11 cellular contexts compared by ENCODE assay signal in genomic region chr3:46380471-46381215, GRCh38. TPM values are rescaled to one million over a fixed set of nuclear protein-coding genes. Genes with fewer than 3 reads are reported as not detected.
DNase-seq lines count a peak whose midpoint lies in the region; ATAC-seq and TF ChIP-seq lines count a peak whose summit lies in the region.
"Had no signal": no experiment of that assay in that cellular context is flagged by ENCODE, and none has a peak within 500 bp of the region (broad histone marks: within the 10 kb centered on the region; RNA-seq: fewer than 3 reads in every experiment).

No MANE protein-coding gene starts in this region.

- no peak for TF ChIP-seq POLR2A in Peyer's patch (IDR thresholded peaks at IDR 0.05)

- H3K27me3 ChIP-seq in Peyer's patch = no peaks in the 10 kb centered on the region
- H3K27me3 ChIP-seq: ascending aorta had no signal

- H3K4me1 Mint-ChIP-seq in T-helper 1 cell treated with Interleukin-12 subunit alpha and Interleukin-12 subunit beta and Interleukin-4 antibody, amounts not matched to agents 30 μg/mL and 1 μg/mL, for 36 hours (ENCODE audit: low read depth) = peaks cover 51% of the 10 kb centered on the region
- peaks cover 7 to 47% (median 31%) of the 10 kb centered on the region in 4 donors for H3K4me1 Mint-ChIP-seq in naive thymus-derived CD8-positive, alpha-beta T cell

- H3K27ac Mint-ChIP-seq in T-helper 1 cell treated with Interleukin-12 subunit alpha and Interleukin-12 subunit beta and Interleukin-4 antibody, amounts not matched to agents 30 μg/mL and 1 μg/mL, for 36 hours = peak overlapping the region; percentile 78
- H3K27ac Mint-ChIP-seq in naive thymus-derived CD8-positive, alpha-beta T cell = peak overlapping the region in 3 of 10 donors; percentile 67 to 76 (median 73)

- H3K9me3 ChIP-seq in Peyer's patch = no peaks in the 10 kb centered on the region
- H3K9me3 ChIP-seq: ascending aorta had no signal

- POLR2A ChIA-PET in naive thymus-derived CD8-positive, alpha-beta T cell (lab: Charles Lee) = no interaction called here

- H3K4me3 ChIP-seq in Peyer's patch = peak overlapping the region in 1 of 4 donors; percentile 7
- H3K4me3 ChIP-seq: ascending aorta had no signal

- no peak for DNase-seq in T-helper 1 cell
- no peak for DNase-seq in Peyer's patch
- peak; percentile 52 for DNase-seq in fibroblast of peridontal ligament (ENCODE audit: extremely low read depth)
- DNase-seq in stimulated activated CD8-positive, alpha-beta memory T cell treated with anti-CD3 and anti-CD28 coated beads, Interleukin-4, amount 100 ng/mL, for 48 hours = peak; percentile 5
- no peak for DNase-seq in NCI-H526 treated with DMSO at 0.1 percent for 48 hours (lab: John Stamatoyannopoulos, UW)
- DNase-seq in naive thymus-derived CD8-positive, alpha-beta T cell = no peak
- DNase-seq in NK-92 (lab: John Stamatoyannopoulos, UW; ENCODE audit: unreplicated experiment) = no peak
- DNase-seq: GF-D8 had no signal

- peak overlapping the region; percentile 72 for H3K4me3 Mint-ChIP-seq in T-helper 1 cell treated with Interleukin-12 subunit alpha and Interleukin-12 subunit beta and Interleukin-4 antibody, amounts not matched to agents 30 μg/mL and 1 μg/mL, for 36 hours
- peak overlapping the region in 2 of 10 donors; percentile 11 to 40 for H3K4me3 Mint-ChIP-seq in naive thymus-derived CD8-positive, alpha-beta T cell

- no peaks in the 10 kb centered on the region for H3K36me3 ChIP-seq in Peyer's patch
- H3K36me3 ChIP-seq: ascending aorta had no signal

- H3K9me3 Mint-ChIP-seq in T-helper 1 cell treated with Interleukin-12 subunit alpha and Interleukin-12 subunit beta and Interleukin-4 antibody, amounts not matched to agents 30 μg/mL and 1 μg/mL, for 36 hours = no peaks in the 10 kb centered on the region
- H3K9me3 Mint-ChIP-seq in naive thymus-derived CD8-positive, alpha-beta T cell = no peaks in the 10 kb centered on the region

- H3K36me3 Mint-ChIP-seq in T-helper 1 cell treated with Interleukin-12 subunit alpha and Interleukin-12 subunit beta and Interleukin-4 antibody, amounts not matched to agents 30 μg/mL and 1 μg/mL, for 36 hours (ENCODE audit: low read depth) = peaks cover 11% of the 10 kb centered on the region
- H3K36me3 Mint-ChIP-seq in naive thymus-derived CD8-positive, alpha-beta T cell = no peaks in the 10 kb centered on the region

- peaks cover 6% of the 10 kb centered on the region for H3K27me3 Mint-ChIP-seq in T-helper 1 cell treated with Interleukin-12 subunit alpha and Interleukin-12 subunit beta and Interleukin-4 antibody, amounts not matched to agents 30 μg/mL and 1 μg/mL, for 36 hours (ENCODE audit: low read depth)
- H3K27me3 Mint-ChIP-seq in naive thymus-derived CD8-positive, alpha-beta T cell = peaks cover 0 to 9% (median 6%) of the 10 kb centered on the region in 5 donors

- no peak for TF ChIP-seq CTCF in Peyer's patch (IDR thresholded peaks at IDR 0.05)

- H3K4me1 ChIP-seq in Peyer's patch = peaks cover 3 to 21% (median 17%) of the 10 kb centered on the region in 4 donors
- H3K4me1 ChIP-seq: ascending aorta had no signal

- peak overlapping the region in 3 of 4 donors; percentile 28 to 62 (median 56) for H3K27ac ChIP-seq in Peyer's patch
- H3K27ac ChIP-seq: ascending aorta had no signal

- no peak for ATAC-seq in naive thymus-derived CD8-positive, alpha-beta T cell

RNA-seq across cellular contexts. Expression of gene CCR5, which starts 9.9 kb away (rescaled TPM):
- total RNA-seq in Peyer's patch = 1 to 10 TPM in 2 of 4 donors, under 1 TPM in 2; 0.66 to 1.7 (median 1.1) TPM
- total RNA-seq in naive thymus-derived CD8-positive, alpha-beta T cell = under 1 TPM; 0.23 to 0.47 TPM
- 1 to 10 TPM in 1 of 3 donors, under 1 TPM in 1, not detected in 1; 0.27 to 4.5 TPM for polyA plus RNA-seq in naive thymus-derived CD8-positive, alpha-beta T cell
- total RNA-seq: ascending aorta had no signal
- polyA plus RNA-seq: AG04450 had no signal

RNA-seq across cellular contexts. Expression of gene CCRL2, which starts 26.4 kb away (rescaled TPM):
- total RNA-seq in Peyer's patch = 10 to 100 TPM in 3 of 4 donors, not detected in 1; 13.5 to 21.2 (median 16.0) TPM
- 1 to 10 TPM; 1.5 to 2.8 TPM for total RNA-seq in naive thymus-derived CD8-positive, alpha-beta T cell
- 1 to 10 TPM in 2 of 3 donors, not detected in 1; 1.1 to 1.2 TPM for polyA plus RNA-seq in naive thymus-derived CD8-positive, alpha-beta T cell
- total RNA-seq: ascending aorta had no signal

RNA-seq across cellular contexts. Expression of gene CCR2, which starts 26.7 kb away (rescaled TPM):
- total RNA-seq in Peyer's patch = 1 to 10 TPM in 1 of 4 donors, under 1 TPM in 2, not detected in 1; 0.70 to 4.1 (median 0.80) TPM
- under 1 TPM in 1 of 2 experiments, not detected in 1; 0.16 TPM for total RNA-seq in naive thymus-derived CD8-positive, alpha-beta T cell
- under 1 TPM in 2 of 3 donors, not detected in 1; 0.42 to 0.56 TPM for polyA plus RNA-seq in naive thymus-derived CD8-positive, alpha-beta T cell
- polyA plus RNA-seq: AG04450 had no signal

Comparison
In these comparisons a context has a peak if more than half of its experiments do, and no peak if none do; other contexts are left out.
1. DNase-seq: peak in fibroblast of peridontal ligament (single experiment) and stimulated activated CD8-positive, alpha-beta memory T cell treated with anti-CD3 and anti-CD28 coated beads, Interleukin-4, amount 100 ng/mL, for 48 hours (single experiment); none in T-helper 1 cell (0 of 5), Peyer's patch (0 of 3), NCI-H526 treated with DMSO at 0.1 percent for 48 hours (single experiment), naive thymus-derived CD8-positive, alpha-beta T cell (0 of 10) and NK-92 (single experiment).